ENCODE assay signal across 18 cellular contexts in the genomic region with DNA sequence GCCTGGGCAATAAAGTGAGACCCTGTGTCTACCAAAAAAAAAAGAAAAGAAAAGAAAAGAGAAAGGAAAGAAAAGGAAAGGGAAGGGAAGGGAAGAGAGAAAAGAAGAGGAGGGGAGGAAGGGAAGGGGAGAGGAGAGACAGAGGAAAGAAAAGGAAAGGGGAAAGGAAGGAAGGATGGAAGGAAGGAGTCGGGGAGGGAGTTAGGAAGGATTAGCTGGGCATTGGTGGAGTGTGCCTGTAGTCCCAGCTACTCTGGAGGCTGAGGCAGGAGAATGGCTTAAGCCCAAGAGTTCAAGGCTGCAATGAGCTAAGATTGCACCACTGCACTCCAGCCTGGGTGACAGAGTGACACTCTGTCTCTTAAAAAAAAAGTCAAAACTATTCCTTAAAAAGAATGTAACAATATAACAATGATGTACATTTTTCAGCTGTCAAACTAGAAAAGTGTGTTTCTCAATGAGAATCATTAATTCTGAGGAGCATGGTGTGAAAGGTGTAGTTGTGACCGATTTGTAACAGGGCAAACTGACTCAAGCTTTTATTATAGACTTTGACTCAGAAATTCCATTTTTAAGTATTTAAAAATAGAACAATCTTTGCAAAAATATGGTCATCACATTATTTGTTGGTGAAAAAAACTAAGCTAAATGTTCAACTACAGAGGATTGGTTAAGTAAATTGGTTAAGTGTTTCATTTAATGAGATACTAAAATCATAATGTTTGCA. TPM values are rescaled to one million over a fixed set of nuclear protein-coding genes. Genes with fewer than 3 reads are reported as not detected.
DNase-seq lines count a peak whose midpoint lies in the region; ATAC-seq and TF ChIP-seq lines count a peak whose summit lies in the region.
"Had no signal": no experiment of that assay in that cellular context is flagged by ENCODE, and none has a peak within 500 bp of the region (broad histone marks: within the 10 kb centered on the region; RNA-seq: fewer than 3 reads in every experiment).

No MANE protein-coding gene starts in this region.

- intact Hi-C loops in activated T-helper 1 cell treated with anti-CD3 and anti-CD28 coated beads, Interleukin-12 subunit alpha, Interleukin-12 subunit beta, Interleukin-2, Interleukin-4 antibody, amounts not matched to agents 30 ng/mL and 10 ng/mL and 1 ng/mL, durations not matched to agents 14 hours and 24 hours and 36 hours (cut with micrococcal nuclease), result no loop called here
- intact Hi-C loops in esophagus muscularis mucosa (cut with DNase I), result loop anchor here (10.0 kb wide), 1 partner anchor 671 kb away; no protein-coding TSS in a partner anchor

- no peak for TF ChIP-seq EP300 in esophagus muscularis mucosa (IDR thresholded peaks at IDR 0.05)

- H3K27me3 Mint-ChIP-seq in stimulated activated naive CD8-positive, alpha-beta T cell treated with anti-CD3 and anti-CD28 coated beads, Interleukin-15, Interleukin-2, amounts not matched to agents 100 ng/mL and 50 ng/mL, for 24 hours, result no peaks in the 10 kb centered on the region
- peaks cover 2% of the 10 kb centered on the region for H3K27me3 Mint-ChIP-seq in activated T-helper 1 cell treated with anti-CD3 and anti-CD28 coated beads, Interleukin-12 subunit alpha, Interleukin-12 subunit beta, Interleukin-2, Interleukin-4 antibody, amounts not matched to agents 30 ng/mL and 10 ng/mL and 1 ng/mL, durations not matched to agents 14 hours and 24 hours and 36 hours (ENCODE audit: insufficient read depth)

- H3K4me3 Mint-ChIP-seq in stimulated activated naive CD8-positive, alpha-beta T cell treated with anti-CD3 and anti-CD28 coated beads, Interleukin-15, Interleukin-2, amounts not matched to agents 100 ng/mL and 50 ng/mL, for 24 hours, result peak overlapping the region; percentile 43
- no peak overlapping the region for H3K4me3 Mint-ChIP-seq in activated T-helper 1 cell treated with anti-CD3 and anti-CD28 coated beads, Interleukin-12 subunit alpha, Interleukin-12 subunit beta, Interleukin-2, Interleukin-4 antibody, amounts not matched to agents 30 ng/mL and 10 ng/mL and 1 ng/mL, durations not matched to agents 14 hours and 24 hours and 36 hours

- TF ChIP-seq POLR2A in esophagus muscularis mucosa (IDR thresholded peaks at IDR 0.05; ENCODE audit: low read depth), result no peak

- H3K4me1 ChIP-seq in esophagus muscularis mucosa (peaks cover 0 to 7% (median 3%) of the 10 kb centered on the region in 4 donors), thoracic aorta (ENCODE audit: control insufficient read depth in 1 of 2, low read depth in 2 of 2) (peaks cover 6% of the 10 kb centered on the region in 2 donors)

- no peaks in the 10 kb centered on the region for H3K9me3 ChIP-seq in esophagus muscularis mucosa
- no peaks in the 10 kb centered on the region for H3K9me3 ChIP-seq in thoracic aorta
- H3K9me3 ChIP-seq: SK-N-SH had no signal

- no peak for TF ChIP-seq CTCF in esophagus muscularis mucosa (IDR thresholded peaks at IDR 0.05)
- no peak for TF ChIP-seq CTCF in thoracic aorta (IDR thresholded peaks at IDR 0.05)

- H3K27ac ChIP-seq in esophagus muscularis mucosa (replicated peaks in 1 of 4), result no peak overlapping the region
- H3K27ac ChIP-seq in thoracic aorta, result peak overlapping the region in 1 of 2 donors; percentile 20

- no peaks in the 10 kb centered on the region for H3K27me3 ChIP-seq in esophagus muscularis mucosa
- H3K27me3 ChIP-seq in thoracic aorta (replicated peaks; ENCODE audit: insufficient read depth), result no peaks in the 10 kb centered on the region

- 77% methylated on average over 2 of the region's 2 CpGs for WGBS in esophagus muscularis mucosa

- no peak for DNase-seq in stimulated activated naive CD8-positive, alpha-beta T cell treated with anti-CD3 and anti-CD28 coated beads, Interleukin-15, Interleukin-2, amounts not matched to agents 100 U/mL and 50 U/mL, for 24 hours
- no peak for DNase-seq in activated T-helper 1 cell treated with anti-CD3 and anti-CD28 coated beads, Interleukin-12 subunit alpha, Interleukin-12 subunit beta, Interleukin-2, Interleukin-4 antibody, amounts not matched to agents 30 ng/mL and 10 ng/mL and 1 ng/mL, durations not matched to agents 14 hours and 24 hours and 36 hours (ENCODE audit: low spot score)
- DNase-seq in esophagus muscularis mucosa (ENCODE audit: extremely low spot score) (peak; percentile 24), thoracic aorta (ENCODE audit: low spot score) (no peak), NCI-H1436 treated with DMSO at 0.1 percent for 48 hours (lab: John Stamatoyannopoulos, UW) (no peak), DMS79 treated with DMSO at 0.1 percent for 48 hours (lab: John Stamatoyannopoulos, UW) (no peak)
- DNase-seq: C1 segment of cervical spinal cord, EL, KBM-7, NCI-H1105, NCI-H187, NCI-H446 treated with DMSO at 0.1 percent for 48 hours, NCI-H748 treated with DMSO at 0.1 percent for 48 hours, SK-N-SH had no signal

- H3K36me3 ChIP-seq in esophagus muscularis mucosa, result peaks cover 10 to 33% (median 20%) of the 10 kb centered on the region in 4 donors
- H3K36me3 ChIP-seq in thoracic aorta, result peaks cover 9% of the 10 kb centered on the region

- no peaks in the 10 kb centered on the region for H3K9me3 Mint-ChIP-seq in stimulated activated naive CD8-positive, alpha-beta T cell treated with anti-CD3 and anti-CD28 coated beads, Interleukin-15, Interleukin-2, amounts not matched to agents 100 ng/mL and 50 ng/mL, for 24 hours
- H3K9me3 Mint-ChIP-seq in activated T-helper 1 cell treated with anti-CD3 and anti-CD28 coated beads, Interleukin-12 subunit alpha, Interleukin-12 subunit beta, Interleukin-2, Interleukin-4 antibody, amounts not matched to agents 30 ng/mL and 10 ng/mL and 1 ng/mL, durations not matched to agents 14 hours and 24 hours and 36 hours, result no peaks in the 10 kb centered on the region

- peaks cover 40% of the 10 kb centered on the region for H3K36me3 Mint-ChIP-seq in stimulated activated naive CD8-positive, alpha-beta T cell treated with anti-CD3 and anti-CD28 coated beads, Interleukin-15, Interleukin-2, amounts not matched to agents 100 ng/mL and 50 ng/mL, for 24 hours (ENCODE audit: low read depth)
- peaks cover 26% of the 10 kb centered on the region for H3K36me3 Mint-ChIP-seq in activated T-helper 1 cell treated with anti-CD3 and anti-CD28 coated beads, Interleukin-12 subunit alpha, Interleukin-12 subunit beta, Interleukin-2, Interleukin-4 antibody, amounts not matched to agents 30 ng/mL and 10 ng/mL and 1 ng/mL, durations not matched to agents 14 hours and 24 hours and 36 hours (ENCODE audit: low read depth)

- H3K27ac Mint-ChIP-seq in stimulated activated naive CD8-positive, alpha-beta T cell treated with anti-CD3 and anti-CD28 coated beads, Interleukin-15, Interleukin-2, amounts not matched to agents 100 ng/mL and 50 ng/mL, for 24 hours, result peak overlapping the region; percentile 84
- peak overlapping the region; percentile 7 for H3K27ac Mint-ChIP-seq in activated T-helper 1 cell treated with anti-CD3 and anti-CD28 coated beads, Interleukin-12 subunit alpha, Interleukin-12 subunit beta, Interleukin-2, Interleukin-4 antibody, amounts not matched to agents 30 ng/mL and 10 ng/mL and 1 ng/mL, durations not matched to agents 14 hours and 24 hours and 36 hours

- H3K4me3 ChIP-seq in esophagus muscularis mucosa, result no peak overlapping the region
- no peak overlapping the region for H3K4me3 ChIP-seq in thoracic aorta

- ATAC-seq in stimulated activated naive CD8-positive, alpha-beta T cell treated with anti-CD3 and anti-CD28 coated beads, Interleukin-15, Interleukin-2, amounts not matched to agents 100 U/mL and 50 U/mL, for 24 hours, result no peak
- ATAC-seq in thoracic aorta (ENCODE audit: insufficient number of reproducible peaks, low FRiP score, low read depth) (peak; percentile 24), HG03097 (IDR thresholded peaks at IDR 0.05; ENCODE audit: low FRiP score, unreplicated experiment) (no peak)
- ATAC-seq: HCT116, Right ventricle myocardium inferior had no signal

- H3K4me1 Mint-ChIP-seq in stimulated activated naive CD8-positive, alpha-beta T cell treated with anti-CD3 and anti-CD28 coated beads, Interleukin-15, Interleukin-2, amounts not matched to agents 100 ng/mL and 50 ng/mL, for 24 hours (ENCODE audit: low read depth), result peaks cover 34% of the 10 kb centered on the region
- H3K4me1 Mint-ChIP-seq in activated T-helper 1 cell treated with anti-CD3 and anti-CD28 coated beads, Interleukin-12 subunit alpha, Interleukin-12 subunit beta, Interleukin-2, Interleukin-4 antibody, amounts not matched to agents 30 ng/mL and 10 ng/mL and 1 ng/mL, durations not matched to agents 14 hours and 24 hours and 36 hours (ENCODE audit: low read depth), result peaks cover 16% of the 10 kb centered on the region

RNA-seq across cellular contexts. Expression of a gene that starts 14.7 kb away (rescaled TPM):
- 533 and 548 TPM in 2 replicates for total RNA-seq in activated T-helper 1 cell treated with anti-CD3 and anti-CD28 coated beads, Interleukin-12 subunit alpha, Interleukin-12 subunit beta, Interleukin-2, Interleukin-4 antibody, amounts not matched to agents 30 ng/mL and 10 ng/mL and 1 ng/mL, durations not matched to agents 14 hours and 24 hours and 36 hours
- total RNA-seq in esophagus muscularis mucosa, result 100 to 1,000 TPM; 127 to 258 (median 216) TPM
- total RNA-seq in thoracic aorta, result 100 to 1,000 TPM; 107 to 153 TPM

RNA-seq across cellular contexts. Expression of a gene that starts 52.8 kb away (rescaled TPM):
- total RNA-seq in activated T-helper 1 cell treated with anti-CD3 and anti-CD28 coated beads, Interleukin-12 subunit alpha, Interleukin-12 subunit beta, Interleukin-2, Interleukin-4 antibody, amounts not matched to agents 30 ng/mL and 10 ng/mL and 1 ng/mL, durations not matched to agents 14 hours and 24 hours and 36 hours, result 18.2 and 21.6 TPM in 2 replicates
- total RNA-seq in esophagus muscularis mucosa, result 10 to 100 TPM in 3 of 4 donors, 1 to 10 TPM in 1; 9.9 to 19.5 (median 16.1) TPM
- total RNA-seq in thoracic aorta, result 10 to 100 TPM in 1 of 2 donors, 1 to 10 TPM in 1; 9.3 to 16.9 TPM
